In genomic region chr9:91758491-91758981, GRCh38 we compare ENCODE assay signal across 8 cellular contexts.
DNase-seq lines count a peak whose midpoint lies in the region; ATAC-seq and TF ChIP-seq lines count a peak whose summit lies in the region.

No MANE protein-coding gene starts in this region.

- peak; percentile 83 for ATAC-seq in GM19452 (IDR thresholded peaks at IDR 0.05; ENCODE audit: unreplicated experiment)

- TF ChIP-seq CTCF in WI38 (IDR thresholded peaks at IDR 0.05; ENCODE audit: low read depth, low read length): peak; percentile 93
- TF ChIP-seq CTCF in foreskin fibroblast (IDR thresholded peaks at IDR 0.05; ENCODE audit: low read depth, low read length): peak; percentile 93

- DNase-seq in DMS 273 (lab: John Stamatoyannopoulos, UW; ENCODE audit: unreplicated experiment): peak; percentile 82
- DNase-seq in DMS 273 treated with DMSO at 0.1 percent for 48 hours (lab: John Stamatoyannopoulos, UW): no peak
- DNase-seq in HT-29 (ENCODE audit: low spot score): peak; percentile 62
- peak; percentile 28 to 81 for DNase-seq in foreskin fibroblast
- peak; percentile 7 to 18 for DNase-seq in stimulated activated CD4-positive, alpha-beta T cell treated with anti-CD3 and anti-CD28 coated beads, Interleukin-4, amount 100 ng/mL, for 48 hours (ENCODE audit: low read depth in 2 of 2)
- DNase-seq in C1 segment of cervical spinal cord (lab: John Stamatoyannopoulos, UW): no peak

- no peak overlapping the region for H3K4me3 ChIP-seq in WI38 (ENCODE audit: low read depth, low read length)
- H3K4me3 ChIP-seq in foreskin fibroblast (ENCODE audit: low read depth in 1 of 2, low read length in 2 of 2): no peak overlapping the region

Comparison
In these comparisons a context has a peak if more than half of its experiments do, and no peak if none do; other contexts are left out.
1. DNase-seq: peak in DMS 273 (single experiment), HT-29 (single experiment), foreskin fibroblast (2 of 2) and stimulated activated CD4-positive, alpha-beta T cell treated with anti-CD3 and anti-CD28 coated beads, Interleukin-4, amount 100 ng/mL, for 48 hours (2 of 2); none in DMS 273 treated with DMSO at 0.1 percent for 48 hours (single experiment) and C1 segment of cervical spinal cord (0 of 14).